In genomic region chr1:43975249-43975961, GRCh38 we compare ENCODE assay signal across 2 cellular contexts.
TF ChIP-seq lines count a peak whose summit lies in the region.

No MANE protein-coding gene starts in this region.

TF ChIP-seq in GM23338, 12 proteins besides CTCF, POLR2A, EP300 and RAD21:
- TF ChIP-seq ZNF114 (CRISPR knock-in tag; IDR thresholded peaks at IDR 0.05) (no peak), EZH2phosphoT487 (IDR thresholded peaks at IDR 0.05; ENCODE audit: unreplicated experiment) (no peak), ZNF331 (CRISPR knock-in tag; IDR thresholded peaks at IDR 0.05; ENCODE audit: low read depth) (no peak), NANOG (IDR thresholded peaks at IDR 0.05; ENCODE audit: borderline replicate concordance) (no peak), EZH2 (IDR thresholded peaks at IDR 0.05; ENCODE audit: low read depth, unreplicated experiment) (no peak), ETS1 (IDR thresholded peaks at IDR 0.05) (no peak), POLR2AphosphoS5 (IDR thresholded peaks at IDR 0.05; ENCODE audit: low read depth) (no peak), CREB1 (CRISPR knock-in tag; IDR thresholded peaks at IDR 0.05; ENCODE audit: low read depth) (no peak), STAT1 (IDR thresholded peaks at IDR 0.05; ENCODE audit: unreplicated experiment) (no peak), ZNF462 (CRISPR knock-in tag; IDR thresholded peaks at IDR 0.05) (no peak), REST (IDR thresholded peaks at IDR 0.05; ENCODE audit: unreplicated experiment) (no peak)
TF ChIP-seq in GM23338: peak in this region for 0.

TF ChIP-seq in SK-N-SH, 30 proteins besides CTCF, POLR2A, EP300 and RAD21:
- TF ChIP-seq JUND (IDR thresholded peaks at IDR 0.05) (no peak), FOXM1 (IDR thresholded peaks at IDR 0.05; ENCODE audit: low read depth) (no peak), SIN3A (IDR thresholded peaks at IDR 0.05; ENCODE audit: borderline replicate concordance, low read depth, low read length) (no peak), REST (IDR thresholded peaks at IDR 0.05; ENCODE audit: low read depth, low read length) (no peak), FOSL2 (IDR thresholded peaks at IDR 0.05; ENCODE audit: borderline replicate concordance, low read depth) (no peak), TCF12 (IDR thresholded peaks at IDR 0.05) (no peak), YY1 (IDR thresholded peaks at IDR 0.05; ENCODE audit: low read depth) (no peak), CHD2 (IDR thresholded peaks at IDR 0.05; ENCODE audit: low read length, partially characterized antibody) (no peak), POLR2AphosphoS5 (IDR thresholded peaks at IDR 0.05; ENCODE audit: low read depth, low read length) (no peak), ELF1 (IDR thresholded peaks at IDR 0.05) (no peak), MEF2A (IDR thresholded peaks at IDR 0.05; ENCODE audit: borderline replicate concordance, low read depth) (no peak), NFIC (IDR thresholded peaks at IDR 0.05; ENCODE audit: borderline replicate concordance) (no peak), MXI1 (IDR thresholded peaks at IDR 0.05; ENCODE audit: low read depth, low read length) (no peak), RFX5 (IDR thresholded peaks at IDR 0.05; ENCODE audit: low read length) (no peak), PBX3 (IDR thresholded peaks at IDR 0.05) (no peak), RXRA (IDR thresholded peaks at IDR 0.05; ENCODE audit: borderline replicate concordance, low read depth) (no peak)
